Comparison of ENCODE assay signal across 10 cellular contexts in genomic region chr12:94175763-94176660, GRCh38. TPM values are rescaled to one million over a fixed set of nuclear protein-coding genes. Genes with fewer than 3 reads are reported as not detected.
A peak's percentile ranks its signal among the peaks of the same experiment; 100 is the strongest.
DNase-seq lines count a peak whose midpoint lies in the region; FAIRE-seq and TF ChIP-seq lines count a peak whose summit lies in the region.
"Had no signal": no experiment of that assay in that cellular context is flagged by ENCODE, and none has a peak within 500 bp of the region (broad histone marks: within the 10 kb centered on the region; RNA-seq: fewer than 3 reads in every experiment).

No MANE protein-coding gene starts in this region.

- no peaks in the 10 kb centered on the region for H4K20me1 ChIP-seq in mammary epithelial cell (ENCODE audit: insufficient read depth, low read length)

- TF ChIP-seq POLR2A in breast epithelium (IDR thresholded peaks at IDR 0.05) = no peak

- peak overlapping the region; percentile 54 for H2AFZ ChIP-seq in mammary epithelial cell (ENCODE audit: low read depth, low read length)

- no peak for FAIRE-seq in small intestine (lab: Jason Lieb, UNC)

- DNase-seq in MCF 10A (ENCODE audit: unreplicated experiment) (peak; percentile 50), breast epithelium (ENCODE audit: low spot score in 2 of 2) (no peak), MV-4-11 (lab: John Stamatoyannopoulos, UW) (peak; percentile 74), mammary epithelial cell (peak; percentile 5), coronary artery (ENCODE audit: low spot score) (no peak), NCI-H146 (lab: John Stamatoyannopoulos, UW) (no peak), COR-L47 (lab: John Stamatoyannopoulos, UW) (no peak), small intestine (no peak)

- BruUV-seq in MCF 10A (replicated peaks; lab: Mats Ljungman, UMichigan) (no TSS peak), mammary epithelial cell (replicated peaks; lab: Mats Ljungman, UMichigan) (no TSS peak)

- 34% methylated on average over 9 of the region's 9 CpGs for WGBS in mammary epithelial cell (ENCODE audit: low coverage, missing lambda C conversion rate)
- WGBS in small intestine, 3 donors = 57 to 66% (median 62%) methylated on average over 9 of the region's 9 CpGs

- CTCF ChIA-PET in MCF 10A (lab: Yijun Ruan, JAX) (interaction anchor here (0.7 to 1.0 kb wide), 2 partner anchors 26 to 496 kb away, joined by 3 read pairs; no protein-coding TSS in a partner anchor), mammary epithelial cell (lab: Charles Lee; ENCODE audit: low non-redundant PET) (no interaction called here)

- dilution Hi-C loops in mammary epithelial cell (cut with HindIII; ENCODE audit: low sequenced_read_pairs) = no loop called here

- H3K9ac ChIP-seq in mammary epithelial cell (ENCODE audit: insufficient read depth, low read length) = no peak overlapping the region

- H3K27ac Mint-ChIP-seq in MCF 10A (ENCODE audit: low read depth, unreplicated experiment) = peak overlapping the region; percentile 57
- H3K27ac Mint-ChIP-seq: WTC11 had no signal

- H3K9me3 ChIP-seq in breast epithelium (peaks cover 0 to 10% of the 10 kb centered on the region in 2 donors), mammary epithelial cell (replicated peaks; ENCODE audit: insufficient read depth, low read length) (peaks cover 6% of the 10 kb centered on the region), small intestine (ENCODE audit: control insufficient read depth, low read depth) (no peaks in the 10 kb centered on the region)

- H3K9me3 Mint-ChIP-seq in MCF 10A (ENCODE audit: unreplicated experiment) = peaks cover 24% of the 10 kb centered on the region

- TF ChIP-seq CTCF in MCF 10A (IDR thresholded peaks at IDR 0.05; ENCODE audit: unreplicated experiment) (no peak), breast epithelium (IDR thresholded peaks at IDR 0.05) (no peak), mammary epithelial cell (conservative IDR thresholded peaks at IDR 0.05 in 1 of 2, IDR thresholded peaks at IDR 0.05 in 1 of 2; ENCODE audit: extremely low read depth in 1 of 2, insufficient read depth in 1 of 2, low read depth in 1 of 2, low read length in 2 of 2) (no peak), coronary artery (IDR thresholded peaks at IDR 0.05) (no peak)

- H3K4me3 ChIP-seq in breast epithelium (no peak overlapping the region), mammary epithelial cell (replicated peaks in 1 of 3; ENCODE audit: insufficient read depth in 1 of 3, low read depth in 2 of 3, low read length in 3 of 3) (no peak overlapping the region), coronary artery (no peak overlapping the region), small intestine (ENCODE audit: low read depth in 1 of 2, low read length in 2 of 2) (no peak overlapping the region)
- H3K4me3 ChIP-seq: Peyer's patch had no signal

- in situ Hi-C loops in mammary epithelial cell (cut with MboI; ENCODE audit: low sequenced_read_pairs in 2 of 2) = no loop called here

- H3K4me2 ChIP-seq in mammary epithelial cell (ENCODE audit: insufficient read depth, low read depth, low read length) = no peak overlapping the region

- H3K27ac ChIP-seq in breast epithelium = no peak overlapping the region
- no peak overlapping the region for H3K27ac ChIP-seq in mammary epithelial cell (ENCODE audit: insufficient read depth, low read depth, low read length)
- no peak overlapping the region for H3K27ac ChIP-seq in coronary artery
- H3K27ac ChIP-seq in small intestine (ENCODE audit: low read depth in 1 of 2, low read length in 1 of 2) = no peak overlapping the region

- intact Hi-C loops in MCF 10A (cut with micrococcal nuclease) = no loop called here
- intact Hi-C loops in breast epithelium (cut with DNase I; ENCODE audit: low total_unique reads) = no loop called here
- intact Hi-C loops in mammary epithelial cell (cut with micrococcal nuclease) = no loop called here

- no peak overlapping the region for H3K4me3 Mint-ChIP-seq in MCF 10A (ENCODE audit: unreplicated experiment)
- H3K4me3 Mint-ChIP-seq: WTC11 had no signal

- H3K27me3 ChIP-seq in breast epithelium = no peaks in the 10 kb centered on the region
- no peaks in the 10 kb centered on the region for H3K27me3 ChIP-seq in mammary epithelial cell (ENCODE audit: insufficient read depth, low read length)
- no peaks in the 10 kb centered on the region for H3K27me3 ChIP-seq in small intestine (ENCODE audit: control insufficient read depth in 2 of 2, insufficient read depth in 2 of 2, low read length in 2 of 2)
- H3K27me3 ChIP-seq: Peyer's patch had no signal

- H3K79me2 ChIP-seq in mammary epithelial cell (ENCODE audit: insufficient read depth, low read length) = no peaks in the 10 kb centered on the region

- H3K4me1 ChIP-seq in breast epithelium (no peaks in the 10 kb centered on the region), mammary epithelial cell (ENCODE audit: insufficient read depth, low read length) (peaks cover 4% of the 10 kb centered on the region), small intestine (ENCODE audit: control insufficient read depth in 2 of 2, insufficient read depth in 1 of 2, low read depth in 1 of 2, low read length in 1 of 2) (no peaks in the 10 kb centered on the region)

- H3K27me3 Mint-ChIP-seq in MCF 10A (ENCODE audit: insufficient read depth, unreplicated experiment) = no peaks in the 10 kb centered on the region

- H3K4me1 Mint-ChIP-seq in MCF 10A (ENCODE audit: insufficient read depth, unreplicated experiment) = peaks cover 44% of the 10 kb centered on the region

- H3K36me3 ChIP-seq in breast epithelium = no peaks in the 10 kb centered on the region
- no peaks in the 10 kb centered on the region for H3K36me3 ChIP-seq in mammary epithelial cell (ENCODE audit: insufficient read depth, low read length)
- H3K36me3 ChIP-seq in small intestine (ENCODE audit: control insufficient read depth in 2 of 2, insufficient read depth in 2 of 2, low read length in 2 of 2) = no peaks in the 10 kb centered on the region
- H3K36me3 ChIP-seq: Peyer's patch had no signal

- POLR2A ChIA-PET in MCF 10A (lab: Yijun Ruan, JAX) = interaction anchor here (0.6 kb wide), 1 partner anchor 104 kb away, joined by 3 read pairs; no protein-coding TSS in a partner anchor

- H3K36me3 Mint-ChIP-seq in MCF 10A (ENCODE audit: insufficient read depth, unreplicated experiment) = no peaks in the 10 kb centered on the region

RNA-seq across cellular contexts. Expression of gene PLXNC1, which starts 27.6 kb away (rescaled TPM):
- total RNA-seq in MCF 10A (2022) = 2.4 and 2.6 TPM in 2 replicates
- 10 to 100 TPM in 1 of 3 donors, 1 to 10 TPM in 2; 7.5 to 21.4 (median 8.2) TPM for total RNA-seq in breast epithelium
- 1 to 10 TPM in 1 of 2 donors, under 1 TPM in 1; 0.61 to 3.2 TPM for total RNA-seq in mammary epithelial cell
- 0.48 TPM for polyA plus RNA-seq in mammary epithelial cell
- 1.1 TPM for polyA minus RNA-seq in mammary epithelial cell
- 1 to 10 TPM in 2 of 3 donors, under 1 TPM in 1; 0.22 to 1.4 (median 1.1) TPM for polyA plus RNA-seq in small intestine

Comparison
In these comparisons a context has a peak if more than half of its experiments do, and no peak if none do; other contexts are left out.
1. DNase-seq: peak in MCF 10A (single experiment), MV-4-11 (single experiment) and mammary epithelial cell (single experiment); none in breast epithelium (0 of 2), coronary artery (single experiment), NCI-H146 (single experiment), COR-L47 (single experiment) and small intestine (single experiment).